Comparison of ENCODE assay signal across 8 cellular contexts in the genomic region with DNA sequence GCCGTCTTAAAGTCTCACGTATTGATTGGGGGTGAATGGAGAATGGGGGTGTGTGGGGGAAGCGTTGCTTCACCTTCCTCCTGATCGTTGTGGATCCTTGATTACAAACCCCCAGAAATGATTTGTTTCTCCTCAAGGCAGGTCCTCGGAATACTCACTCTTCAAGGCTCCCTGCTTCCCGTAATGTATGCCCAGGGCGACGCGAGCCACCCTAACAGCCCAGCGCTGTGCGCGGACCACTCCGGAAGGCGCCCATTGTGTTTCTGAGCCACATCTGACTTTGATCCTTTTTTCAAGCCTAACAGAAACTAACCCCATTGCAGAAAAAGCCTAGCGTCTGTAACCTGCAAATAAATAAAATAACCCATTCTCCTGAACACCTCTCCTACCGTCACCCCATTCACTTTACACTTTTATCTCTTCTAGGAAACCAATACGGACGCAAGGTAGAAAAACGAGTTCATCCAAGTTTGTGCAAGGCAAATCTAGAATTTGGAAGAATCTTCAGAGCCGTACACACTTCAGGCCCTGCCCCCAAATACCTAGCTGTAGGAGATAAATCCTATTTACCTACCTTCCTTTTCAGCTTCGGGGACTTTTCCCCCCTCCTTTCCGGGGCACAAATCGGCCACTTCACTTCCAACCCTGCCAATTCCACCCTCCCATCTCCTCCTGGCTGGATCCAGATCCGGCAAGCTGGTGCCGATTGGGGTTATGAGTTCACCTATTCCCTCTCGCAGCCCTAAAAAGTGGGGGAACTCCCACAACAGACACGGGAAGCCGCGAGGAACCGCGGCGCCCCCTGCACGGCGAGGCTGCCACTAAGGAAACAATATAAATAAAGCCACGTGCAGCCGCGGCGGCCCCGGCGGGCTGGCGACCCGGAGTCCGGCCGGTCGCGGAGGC. TPM values are rescaled to one million over a fixed set of nuclear protein-coding genes. Genes with fewer than 3 reads are reported as not detected.
DNase-seq lines count a peak whose midpoint lies in the region; ATAC-seq and TF ChIP-seq lines count a peak whose summit lies in the region.

No MANE protein-coding gene starts in this region.

- H3K36me3 ChIP-seq in SJSA1 (no peaks in the 10 kb centered on the region), esophagus squamous epithelium (no peaks in the 10 kb centered on the region), neutrophil (no peaks in the 10 kb centered on the region)

- intact Hi-C loops in activated CD4-positive, alpha-beta memory T cell treated with anti-CD3 and anti-CD28 coated beads for 36 hours (cut with micrococcal nuclease) = no loop called here
- intact Hi-C loops in esophagus squamous epithelium (cut with DNase I) = no loop called here

- H3K4me1 Mint-ChIP-seq in activated CD4-positive, alpha-beta memory T cell treated with anti-CD3 and anti-CD28 coated beads for 36 hours (ENCODE audit: low read depth) = no peaks in the 10 kb centered on the region
- H3K4me1 Mint-ChIP-seq in activated CD4-positive, alpha-beta memory T cell treated with anti-CD3 and anti-CD28 coated beads, Interleukin-2, amount 10 ng/mL, durations not matched to agents 7 days and 5 days = peaks cover 3% of the 10 kb centered on the region

- CTCF ChIA-PET in activated CD4-positive, alpha-beta memory T cell treated with anti-CD3 and anti-CD28 coated beads for 36 hours (lab: Charles Lee) = no interaction called here
- CTCF ChIA-PET in activated CD4-positive, alpha-beta memory T cell treated with anti-CD3 and anti-CD28 coated beads, Interleukin-2, amount 10 ng/mL, durations not matched to agents 7 days and 5 days (lab: Charles Lee) = no interaction called here

- H3K27ac Mint-ChIP-seq in activated CD4-positive, alpha-beta memory T cell treated with anti-CD3 and anti-CD28 coated beads for 36 hours = no peak overlapping the region
- no peak overlapping the region for H3K27ac Mint-ChIP-seq in activated CD4-positive, alpha-beta memory T cell treated with anti-CD3 and anti-CD28 coated beads, Interleukin-2, amount 10 ng/mL, durations not matched to agents 7 days and 5 days

- H3K27me3 ChIP-seq in SJSA1 (replicated peaks) = no peaks in the 10 kb centered on the region
- peaks cover 3 to 76% (median 7%) of the 10 kb centered on the region in 4 donors for H3K27me3 ChIP-seq in esophagus squamous epithelium
- H3K27me3 ChIP-seq in neutrophil = peaks cover 92% of the 10 kb centered on the region

- WGBS in esophagus squamous epithelium, 2 donors = 7 to 9% methylated on average over 24 to 25 of the region's 46 CpGs

- peaks cover 29% of the 10 kb centered on the region for H3K27me3 Mint-ChIP-seq in activated CD4-positive, alpha-beta memory T cell treated with anti-CD3 and anti-CD28 coated beads for 36 hours
- H3K27me3 Mint-ChIP-seq in activated CD4-positive, alpha-beta memory T cell treated with anti-CD3 and anti-CD28 coated beads, Interleukin-2, amount 10 ng/mL, durations not matched to agents 7 days and 5 days = peaks cover 35% of the 10 kb centered on the region

- H3K4me3 ChIP-seq in SJSA1 (peak overlapping the region; percentile 74), esophagus squamous epithelium (peak overlapping the region; percentile 35 to 84 (median 50)), neutrophil (ENCODE audit: low read depth in 1 of 2, low read length in 1 of 2) (peak overlapping the region; percentile 25 to 48)

- no peak overlapping the region for H3K27ac ChIP-seq in SJSA1
- H3K27ac ChIP-seq in esophagus squamous epithelium = peak overlapping the region in 1 of 4 donors; percentile 78
- H3K27ac ChIP-seq in neutrophil = no peak overlapping the region

- no peaks in the 10 kb centered on the region for H3K9me3 Mint-ChIP-seq in activated CD4-positive, alpha-beta memory T cell treated with anti-CD3 and anti-CD28 coated beads for 36 hours
- H3K9me3 Mint-ChIP-seq in activated CD4-positive, alpha-beta memory T cell treated with anti-CD3 and anti-CD28 coated beads, Interleukin-2, amount 10 ng/mL, durations not matched to agents 7 days and 5 days = no peaks in the 10 kb centered on the region

- peaks cover 11% of the 10 kb centered on the region; the same call in 1 of the 2 replicates for H3K4me1 ChIP-seq in SJSA1 (replicated peaks)
- peaks cover 12 to 29% (median 19%) of the 10 kb centered on the region in 3 donors for H3K4me1 ChIP-seq in esophagus squamous epithelium
- H3K4me1 ChIP-seq in neutrophil (ENCODE audit: control insufficient read depth in 1 of 2, insufficient read depth in 1 of 2, low read depth in 1 of 2, low read length in 1 of 2) = peaks cover 15% of the 10 kb centered on the region in 2 experiments

- no peak for ATAC-seq in GM19455 (IDR thresholded peaks at IDR 0.05; ENCODE audit: unreplicated experiment)
- ATAC-seq in HG03565 (IDR thresholded peaks at IDR 0.05; ENCODE audit: unreplicated experiment) = no peak

- TF ChIP-seq POLR2A in esophagus squamous epithelium (IDR thresholded peaks at IDR 0.05) = no peak

- TF ChIP-seq CTCF in esophagus squamous epithelium (IDR thresholded peaks at IDR 0.05) = no peak
- TF ChIP-seq CTCF in neutrophil (IDR thresholded peaks at IDR 0.05) = no peak

- POLR2A ChIA-PET in activated CD4-positive, alpha-beta memory T cell treated with anti-CD3 and anti-CD28 coated beads for 36 hours (lab: Charles Lee) = no interaction called here
- POLR2A ChIA-PET in activated CD4-positive, alpha-beta memory T cell treated with anti-CD3 and anti-CD28 coated beads, Interleukin-2, amount 10 ng/mL, durations not matched to agents 7 days and 5 days (lab: Charles Lee) = no interaction called here

- H3K36me3 Mint-ChIP-seq in activated CD4-positive, alpha-beta memory T cell treated with anti-CD3 and anti-CD28 coated beads for 36 hours = no peaks in the 10 kb centered on the region
- H3K36me3 Mint-ChIP-seq in activated CD4-positive, alpha-beta memory T cell treated with anti-CD3 and anti-CD28 coated beads, Interleukin-2, amount 10 ng/mL, durations not matched to agents 7 days and 5 days (ENCODE audit: low read depth) = no peaks in the 10 kb centered on the region

- no peak overlapping the region for H3K4me3 Mint-ChIP-seq in activated CD4-positive, alpha-beta memory T cell treated with anti-CD3 and anti-CD28 coated beads for 36 hours
- H3K4me3 Mint-ChIP-seq in activated CD4-positive, alpha-beta memory T cell treated with anti-CD3 and anti-CD28 coated beads, Interleukin-2, amount 10 ng/mL, durations not matched to agents 7 days and 5 days = no peak overlapping the region

- H3K9me3 ChIP-seq in SJSA1 (replicated peaks) (no peaks in the 10 kb centered on the region), esophagus squamous epithelium (no peaks in the 10 kb centered on the region), neutrophil (no peaks in the 10 kb centered on the region)

- peak; percentile 19 for DNase-seq in activated CD4-positive, alpha-beta memory T cell treated with anti-CD3 and anti-CD28 coated beads for 36 hours
- no peak for DNase-seq in activated CD4-positive, alpha-beta memory T cell treated with anti-CD3 and anti-CD28 coated beads, Interleukin-2, amount 10 ng/mL, durations not matched to agents 7 days and 5 days
- DNase-seq in SJSA1 (ENCODE audit: low read depth in 1 of 2, low spot score in 2 of 2) (no peak), esophagus squamous epithelium (lab: John Stamatoyannopoulos, UW) (no peak), NCI-H2171 treated with DMSO at 0.1 percent for 48 hours (lab: John Stamatoyannopoulos, UW) (no peak)

RNA-seq across cellular contexts. Expression of gene PRTG, which starts 1.1 kb away (rescaled TPM):
- not detected for total RNA-seq in activated CD4-positive, alpha-beta memory T cell treated with anti-CD3 and anti-CD28 coated beads for 36 hours
- total RNA-seq in activated CD4-positive, alpha-beta memory T cell treated with anti-CD3 and anti-CD28 coated beads, Interleukin-2, amount 10 ng/mL, durations not matched to agents 7 days and 5 days = not detected
- total RNA-seq in SJSA1 (2014; rRNA removed; shearing (Covaris generic)) = 2.8 and 3.4 TPM in 2 replicates
- total RNA-seq in esophagus squamous epithelium = 1 to 10 TPM in 1 of 4 donors, under 1 TPM in 3; 0.04 to 1.3 (median 0.15) TPM
